In genomic region chr3:151085227-151085888, GRCh38 we compare ENCODE assay signal across 8 cellular contexts. TPM values are rescaled to one million over a fixed set of nuclear protein-coding genes. Genes with fewer than 3 reads are reported as not detected.
DNase-seq lines count a peak whose midpoint lies in the region; ATAC-seq and TF ChIP-seq lines count a peak whose summit lies in the region.

MED12L (plus strand) TSS chr3:151085664; CDS start chr3:151086927, 1,263 bp downstream.

- H3K27ac ChIP-seq in caudate nucleus (ENCODE audit: low read depth, low read length), result peak within 1 kb of the TSS; percentile 76

- no peaks in the 10 kb centered on the region for H3K36me3 ChIP-seq in skeletal muscle satellite cell (ENCODE audit: insufficient read depth, low read length)

- H3K4me1 ChIP-seq in skeletal muscle satellite cell (ENCODE audit: control insufficient read depth, insufficient read depth, low read length), result peaks cover 12% of the 10 kb centered on the region

- H3K9me3 ChIP-seq in skeletal muscle satellite cell (replicated peaks; ENCODE audit: low read length), result no peaks in the 10 kb centered on the region

- H3K27me3 ChIP-seq in skeletal muscle satellite cell (ENCODE audit: control insufficient read depth, insufficient read depth, low read length), result peaks cover 40% of the 10 kb centered on the region

- peak within 1 kb of the TSS; percentile 55 for H3K9ac ChIP-seq in skeletal muscle satellite cell (ENCODE audit: low read depth, low read length)

- TF ChIP-seq CTCF in GM12865 (IDR thresholded peaks at IDR 0.05; ENCODE audit: insufficient read depth, low read depth, low read length, missing control alignments), result no peak

- H3K4me3 ChIP-seq in GM12865 (ENCODE audit: low read depth, low read length), result peak within 1 kb of the TSS; percentile 74
- peak within 1 kb of the TSS; percentile 73 for H3K4me3 ChIP-seq in skeletal muscle satellite cell (ENCODE audit: low read length)

- DNase-seq in GM12865 (ENCODE audit: low read depth) (peak; percentile 86), NCI-H1092 treated with DMSO at 0.1 percent for 48 hours (lab: John Stamatoyannopoulos, UW) (peak; percentile 77), T1000 (lab: John Stamatoyannopoulos, UW) (peak; percentile 54), caudate nucleus (lab: John Stamatoyannopoulos, UW) (peak in 49 of 61 donors; percentile 10 to 80 (median 46)), inferior parietal cortex (ENCODE audit: extremely low spot score) (peak; percentile 62), NK-92 (lab: John Stamatoyannopoulos, UW; ENCODE audit: unreplicated experiment) (no peak)

- peak; percentile 70 for ATAC-seq in HG02623 (IDR thresholded peaks at IDR 0.05; ENCODE audit: unreplicated experiment)

- peak within 1 kb of the TSS; percentile 96 for H3K4me2 ChIP-seq in skeletal muscle satellite cell (ENCODE audit: low read length)

RNA-seq across cellular contexts. Expression of gene MED12L, which starts in this region (rescaled TPM):
- under 0.01 and 1.3 TPM in 2 replicates for total RNA-seq in skeletal muscle satellite cell (2012; rRNA removed)
